In genomic region chr17:75205037-75205792, GRCh38 we compare ENCODE assay signal across 8 cellular contexts. TPM values are rescaled to one million over a fixed set of nuclear protein-coding genes. Genes with fewer than 3 reads are reported as not detected.
DNase-seq lines count a peak whose midpoint lies in the region; ATAC-seq and TF ChIP-seq lines count a peak whose summit lies in the region.

NUP85 (plus strand) TSS chr17:75205679; CDS start chr17:75205762, 83 bp downstream.

- H3K9me2 ChIP-seq in HCT116 (ENCODE audit: insufficient read depth): no peaks in the 10 kb centered on the region

- no peaks in the 10 kb centered on the region for H4K20me1 ChIP-seq in HCT116 (ENCODE audit: insufficient read depth)

- no peaks in the 10 kb centered on the region for H3K27me3 ChIP-seq in HCT116 (ENCODE audit: insufficient read depth, low read length)

- intact Hi-C loops in HCT116 (cut with micrococcal nuclease): loop anchor here (1.0 to 2.0 kb wide), 2 partner anchors 56 to 170 kb away; partner anchors contain the start of genes GGA3 and MRPS7

- BruUV-seq in HCT116 (replicated peaks; lab: Mats Ljungman, UMichigan): no TSS peak

- peak within 1 kb of the TSS; percentile 76 for H3K4me2 ChIP-seq in HCT116 (ENCODE audit: low read length)

- CTCF ChIA-PET in HCT116 (lab: Charles Lee): interaction anchor here (0.7 to 1.8 kb wide), 4 partner anchors 35 to 207 kb away, joined by 3 to 4 read pairs (median 4); no protein-coding TSS in a partner anchor
- CTCF ChIA-PET in activated naive CD4-positive, alpha-beta T cell treated with anti-CD3 and anti-CD28 coated beads, Interleukin-2, amount 10 ng/mL, durations not matched to agents 7 days and 5 days (lab: Charles Lee): interaction anchor here (0.6 to 6.5 kb wide), 10 partner anchors 12 to 244 kb away, joined by 3 to 107 read pairs (median 4); partner anchors contain the start of gene MIF4GD

- peaks cover 12 to 13% of the 10 kb centered on the region in 2 experiments; a peak in 3 of 4 replicates for H3K36me3 ChIP-seq in HCT116 (ENCODE audit: control insufficient read depth in 1 of 2, insufficient read depth in 2 of 2, low read length in 2 of 2)
- H3K36me3 ChIP-seq in SK-N-MC (ENCODE audit: insufficient read depth, low read length): peaks cover 19% of the 10 kb centered on the region

- peak; percentile 95 for DNase-seq in EL
- peak; percentile 96 for DNase-seq in HCT116 (ENCODE audit: low read depth, low spot score)
- DNase-seq in NCI-H1048 (lab: John Stamatoyannopoulos, UW): peak; percentile 88
- DNase-seq in SK-N-MC (ENCODE audit: low read depth, low spot score): peak; percentile 82
- peak; percentile 94 for DNase-seq in activated naive CD4-positive, alpha-beta T cell treated with anti-CD3 and anti-CD28 coated beads, Interleukin-2, amount 10 ng/mL, durations not matched to agents 7 days and 5 days
- DNase-seq in germinal center (ENCODE audit: low spot score): peak; percentile 99
- DNase-seq in non-pigmented ciliary epithelial cell (ENCODE audit: low read depth): peak; percentile 57
- peak; percentile 60 to 100 (median 92) for DNase-seq in substantia nigra (lab: John Stamatoyannopoulos, UW)

- peaks cover 11 to 27% of the 10 kb centered on the region in 2 experiments for H3K4me1 ChIP-seq in HCT116 (ENCODE audit: control insufficient read depth in 1 of 2, insufficient read depth in 2 of 2, low read length in 2 of 2)

- H3K4me3 ChIP-seq in HCT116 (replicated peaks in 1 of 2; ENCODE audit: low read depth in 1 of 2, low read length in 2 of 2) (peak within 1 kb of the TSS; percentile 75 to 85), SK-N-MC (peak within 1 kb of the TSS; percentile 99)

- no peak for TF ChIP-seq RAD21 in HCT116 (IDR thresholded peaks at IDR 0.05; ENCODE audit: low read depth)

- no peak for TF ChIP-seq CTCF in HCT116 (IDR thresholded peaks at IDR 0.05 in 2 of 3, conservative IDR thresholded peaks at IDR 0.05 in 1 of 3; ENCODE audit: borderline replicate concordance in 1 of 3, insufficient read depth in 1 of 3, low read depth in 2 of 3, low read length in 2 of 3)

- H3K27me3 Mint-ChIP-seq in activated naive CD4-positive, alpha-beta T cell treated with anti-CD3 and anti-CD28 coated beads, Interleukin-2, amount 10 ng/mL, durations not matched to agents 7 days and 5 days: no peaks in the 10 kb centered on the region

- peaks cover 17% of the 10 kb centered on the region for H3K36me3 Mint-ChIP-seq in activated naive CD4-positive, alpha-beta T cell treated with anti-CD3 and anti-CD28 coated beads, Interleukin-2, amount 10 ng/mL, durations not matched to agents 7 days and 5 days

- H3K9me3 ChIP-seq in HCT116 (ENCODE audit: control insufficient read depth in 1 of 2, insufficient read depth in 1 of 2, low read depth in 1 of 2, low read length in 2 of 2) (no peaks in the 10 kb centered on the region), SK-N-MC (ENCODE audit: low read depth, low read length) (no peaks in the 10 kb centered on the region)

- peak; percentile 87 for ATAC-seq in HCT116

- peak within 1 kb of the TSS; percentile 95 for H3K4me3 Mint-ChIP-seq in activated naive CD4-positive, alpha-beta T cell treated with anti-CD3 and anti-CD28 coated beads, Interleukin-2, amount 10 ng/mL, durations not matched to agents 7 days and 5 days

- H3K79me2 ChIP-seq in HCT116 (ENCODE audit: insufficient read depth, low read length): peaks cover 56% of the 10 kb centered on the region

- H3K4me1 Mint-ChIP-seq in activated naive CD4-positive, alpha-beta T cell treated with anti-CD3 and anti-CD28 coated beads, Interleukin-2, amount 10 ng/mL, durations not matched to agents 7 days and 5 days: peaks cover 40% of the 10 kb centered on the region

- peak; percentile 98 for TF ChIP-seq POLR2A in HCT116 (IDR thresholded peaks at IDR 0.05; ENCODE audit: borderline replicate concordance, extremely low read depth, insufficient read depth, insufficient read length)

- no peaks in the 10 kb centered on the region for H3K9me3 Mint-ChIP-seq in activated naive CD4-positive, alpha-beta T cell treated with anti-CD3 and anti-CD28 coated beads, Interleukin-2, amount 10 ng/mL, durations not matched to agents 7 days and 5 days

- POLR2A ChIA-PET in HCT116 (lab: Charles Lee): interaction anchor here (0.6 to 2.2 kb wide), 15 partner anchors 11 to 221 kb away, joined by 3 to 8 read pairs (median 3); partner anchors contain the start of genes ARMC7, GRB2, JPT1 and SUMO2

- RAD21 ChIA-PET in HCT116 (lab: Charles Lee; ENCODE audit: low non-redundant PET in 1 of 2, low total read pairs in 2 of 2, uncharacterized antibody in 2 of 2, unreplicated experiment in 2 of 2): no interaction called here

- H3K27ac ChIP-seq in HCT116 (ENCODE audit: low read depth, low read length) (peak within 1 kb of the TSS; percentile 85), SK-N-MC (peak within 1 kb of the TSS; percentile 99), substantia nigra (ENCODE audit: low read depth, low read length, poor library complexity, severe bottlenecking) (peak within 1 kb of the TSS; percentile 99)

- peak within 1 kb of the TSS; percentile 99 for H3K27ac Mint-ChIP-seq in activated naive CD4-positive, alpha-beta T cell treated with anti-CD3 and anti-CD28 coated beads, Interleukin-2, amount 10 ng/mL, durations not matched to agents 7 days and 5 days

- peak within 1 kb of the TSS; percentile 95 for H3K9ac ChIP-seq in HCT116 (ENCODE audit: low read length)
- H3K9ac ChIP-seq in SK-N-MC (ENCODE audit: insufficient read length): peak within 1 kb of the TSS; percentile 98

- peak within 1 kb of the TSS; percentile 63 for H2AFZ ChIP-seq in HCT116 (ENCODE audit: low read depth, low read length, poor library complexity, severe bottlenecking)

TF ChIP-seq in HCT116, 20 proteins besides CTCF, POLR2A, EP300 and RAD21 (continues in another document):
- TF ChIP-seq SRF (IDR thresholded peaks at IDR 0.05; ENCODE audit: low read depth) (no peak), ATF3 (IDR thresholded peaks at IDR 0.05) (no peak), FOSL1 (IDR thresholded peaks at IDR 0.05; ENCODE audit: low read depth) (no peak), ELF1 (IDR thresholded peaks at IDR 0.05; ENCODE audit: borderline replicate concordance, low read depth) (no peak), JUND (IDR thresholded peaks at IDR 0.05) (no peak), ZBTB33 (IDR thresholded peaks at IDR 0.05; ENCODE audit: extremely low read depth, insufficient replicate concordance, low read length) (peak; percentile 4), REST (IDR thresholded peaks at IDR 0.05; ENCODE audit: low read depth) (no peak), EZH2 (IDR thresholded peaks at IDR 0.05) (no peak), ZFX (IDR thresholded peaks at IDR 0.05) (peak; percentile 76; the same call in 1 of the 2 replicates), MAX (IDR thresholded peaks at IDR 0.05) (peak; percentile 88), CBX3 (IDR thresholded peaks at IDR 0.05; ENCODE audit: low read depth) (no peak; the same call in 1 of the 2 replicates), SIN3A (IDR thresholded peaks at IDR 0.05; ENCODE audit: low read depth) (peak; percentile 89), SP1 (IDR thresholded peaks at IDR 0.05; ENCODE audit: low read depth) (peak; percentile 87), YY1 (IDR thresholded peaks at IDR 0.05; ENCODE audit: extremely low read depth, insufficient replicate concordance, low read depth, low read length) (peak; percentile 39), EGR1 (IDR thresholded peaks at IDR 0.05; ENCODE audit: low read depth) (peak; percentile 70)

RNA-seq across cellular contexts. Expression of gene NUP85, which starts in this region (rescaled TPM):
- total RNA-seq in HCT116 (2021; ENCODE audit: unreplicated experiment): 164 TPM
- 97.9 and 108 TPM in 2 replicates for polyA plus RNA-seq in HCT116 (2012)

Comparison
In these comparisons a context has a peak if more than half of its experiments do, and no peak if none do; other contexts are left out.
1. Peak in every context shown above with its lines: DNase-seq, ATAC-seq, H3K4me3 ChIP-seq and H3K27ac ChIP-seq.